ENCODE assay signal across 24 cellular contexts in the genomic region with DNA sequence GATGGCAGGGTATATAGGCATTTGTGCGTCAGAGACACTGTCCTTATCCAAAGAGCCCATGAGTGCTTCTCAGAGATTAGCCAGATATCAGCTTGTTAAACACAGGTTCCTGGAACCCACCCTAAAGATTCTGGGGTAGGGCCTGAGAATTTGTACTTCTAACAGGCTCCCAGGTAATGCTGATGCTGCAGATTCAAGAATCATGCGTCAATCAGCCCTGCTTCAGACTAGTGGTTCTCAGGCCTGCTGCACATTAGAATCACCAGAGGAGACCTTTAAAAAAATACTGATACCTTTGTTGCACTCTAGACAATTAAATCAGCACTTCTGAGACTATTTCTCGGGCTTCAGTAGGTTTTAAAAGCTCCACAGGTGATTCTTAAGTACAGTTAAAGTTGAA.
"Had no signal": no experiment of that assay in that cellular context is flagged by ENCODE, and none has a peak within 500 bp of the region (broad histone marks: within the 10 kb centered on the region; RNA-seq: fewer than 3 reads in every experiment).

No MANE protein-coding gene starts in this region.

- H3K4me3 ChIP-seq: MG63 had no signal

- ATAC-seq: activated CD4-positive, alpha-beta T cell treated with anti-CD3 and anti-CD28 coated beads for 36 hours; activated CD8-positive, alpha-beta T cell treated with anti-CD3 and anti-CD28 coated beads for 36 hours; activated T-cell treated with anti-CD3 and anti-CD28 coated beads, Interleukin-2, amount 50 U/mL, for 72 hours; T-cell had no signal

- FAIRE-seq: TTC549 had no signal

- H3K27me3 ChIP-seq: MG63 had no signal

- H3K27ac ChIP-seq: VCaP had no signal

- H3K9me3 ChIP-seq: MG63 had no signal

- DNase-seq: activated CD4-positive, alpha-beta T cell treated with anti-CD3 and anti-CD28 coated beads for 36 hours; activated CD4-positive, alpha-beta T cell treated with anti-CD3 and anti-CD28 coated beads, Interleukin-2, amount 50 U/mL, for 1 hour; activated CD8-positive, alpha-beta memory T cell treated with anti-CD3 and anti-CD28 coated beads, Interleukin-2, amount 50 U/mL, for 4 hours; activated CD8-positive, alpha-beta T cell treated with anti-CD3 and anti-CD28 coated beads for 36 hours; activated gamma-delta T cell treated with Interleukin-2 at 50 U/mL for 16 hours; activated naive CD4-positive, alpha-beta T cell treated with anti-CD3 and anti-CD28 coated beads, Interleukin-2, amount 10 ng/mL, durations not matched to agents 7 days and 5 days; activated naive CD8-positive, alpha-beta T cell treated with anti-CD3 and anti-CD28 coated beads for 36 hours; activated T-cell treated with anti-CD3 and anti-CD28 coated beads, Interleukin-2, amount 50 U/mL, for 72 hours; MG63; MV-4-11; NCI-H1092 treated with DMSO at 0.1 percent for 48 hours; NCI-H1417 treated with DMSO at 0.1 percent for 48 hours; NCI-H1694; NCI-H2029 treated with DMSO at 0.1 percent for 48 hours; NCI-H345; NCI-H510A; NCI-H526 treated with DMSO at 0.1 percent for 48 hours; NCI-H82; SHP77; T-cell; T-helper 2 cell; T1000 had no signal

- H3K36me3 ChIP-seq: MG63 had no signal
